Comparison of ENCODE assay signal across 24 cellular contexts in the genomic region with DNA sequence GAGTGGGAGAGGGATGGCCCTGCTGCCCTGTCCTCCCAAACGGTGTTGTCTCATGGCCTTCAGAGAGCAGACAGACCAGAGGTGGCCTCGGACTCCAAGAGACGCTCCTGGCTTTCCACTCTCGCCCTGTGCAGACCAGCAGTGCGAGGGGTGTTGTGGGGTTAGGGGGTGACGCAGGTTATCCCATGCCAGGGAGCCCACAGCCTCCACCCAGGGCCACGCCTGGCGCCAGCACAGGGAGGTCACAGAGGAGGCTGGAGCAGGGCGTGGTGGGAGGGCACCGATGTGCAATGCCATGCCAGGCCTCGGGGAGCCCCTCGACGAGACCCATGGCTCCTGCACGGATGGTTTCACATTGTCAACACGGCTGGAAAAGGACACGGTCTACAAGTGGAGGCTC. TPM values are rescaled to one million over a fixed set of nuclear protein-coding genes. Genes with fewer than 3 reads are reported as not detected.
DNase-seq lines count a peak whose midpoint lies in the region; ATAC-seq and TF ChIP-seq lines count a peak whose summit lies in the region.
"Had no signal": no experiment of that assay in that cellular context is flagged by ENCODE, and none has a peak within 500 bp of the region (broad histone marks: within the 10 kb centered on the region; RNA-seq: fewer than 3 reads in every experiment).

No MANE protein-coding gene starts in this region.

- no peaks in the 10 kb centered on the region for H3K27me3 Mint-ChIP-seq in natural killer cell treated with Interleukin-12 subunit alpha and Interleukin-12 subunit beta and Interleukin-15 and Interleukin-18, amount 100 ng/mL, for 72 hours
- peaks cover 6 to 10% of the 10 kb centered on the region in 2 donors for H3K27me3 Mint-ChIP-seq in natural killer cell (ENCODE audit: low read depth in 2 of 2)
- no peaks in the 10 kb centered on the region for H3K27me3 Mint-ChIP-seq in activated T-helper 17 cell treated with anti-CD3 and anti-CD28 coated beads, Interleukin-2, amount 50 U/mL, for 72 hours
- H3K27me3 Mint-ChIP-seq: CD4-positive, alpha-beta T cell had no signal

- H3K9me3 Mint-ChIP-seq in natural killer cell treated with Interleukin-12 subunit alpha and Interleukin-12 subunit beta and Interleukin-15 and Interleukin-18, amount 100 ng/mL, for 72 hours: no peaks in the 10 kb centered on the region
- H3K9me3 Mint-ChIP-seq in natural killer cell: no peaks in the 10 kb centered on the region
- H3K9me3 Mint-ChIP-seq in activated T-helper 17 cell treated with anti-CD3 and anti-CD28 coated beads, Interleukin-2, amount 50 U/mL, for 72 hours: no peaks in the 10 kb centered on the region
- H3K9me3 Mint-ChIP-seq: CD4-positive, alpha-beta T cell had no signal

- DNase-seq in natural killer cell treated with Interleukin-12 subunit alpha and Interleukin-12 subunit beta and Interleukin-15 and Interleukin-18, amount 100 ng/mL, for 72 hours (ENCODE audit: low spot score): no peak
- DNase-seq in natural killer cell (no peak), esophagus muscularis mucosa (ENCODE audit: extremely low spot score) (no peak), psoas muscle (no peak), SKM-1 treated with dmso at 0.1 percent for 144 hours (lab: John Stamatoyannopoulos, UW; ENCODE audit: unreplicated experiment) (no peak), GM10248 (ENCODE audit: extremely low spot score) (no peak)
- DNase-seq: activated naive CD4-positive, alpha-beta T cell treated with anti-CD3 and anti-CD28 coated beads, Interleukin-2, amount 50 U/mL, for 16 hours; CD4-positive, alpha-beta T cell; DMS53; effector CD8-positive, alpha-beta T cell; GF-D8; GM23248; KBM-7; kidney glomerular epithelial cell; NCI-H187; NCI-H82; OCI-M1; SJCRH30; stimulated activated CD4-positive, alpha-beta T cell treated with anti-CD3 and anti-CD28 coated beads, Interleukin-4, amount 100 ng/mL, for 4 hours had no signal

- no peaks in the 10 kb centered on the region for H3K36me3 Mint-ChIP-seq in natural killer cell treated with Interleukin-12 subunit alpha and Interleukin-12 subunit beta and Interleukin-15 and Interleukin-18, amount 100 ng/mL, for 72 hours
- H3K36me3 Mint-ChIP-seq in natural killer cell: no peaks in the 10 kb centered on the region
- no peaks in the 10 kb centered on the region for H3K36me3 Mint-ChIP-seq in activated T-helper 17 cell treated with anti-CD3 and anti-CD28 coated beads, Interleukin-2, amount 50 U/mL, for 72 hours (ENCODE audit: low read depth)

- no peak overlapping the region for H3K4me3 ChIP-seq in esophagus muscularis mucosa
- H3K4me3 ChIP-seq in psoas muscle: no peak overlapping the region
- H3K4me3 ChIP-seq: GM23248, neural progenitor cell, SJCRH30 had no signal

- no peak for ATAC-seq in natural killer cell treated with Interleukin-12 subunit alpha and Interleukin-12 subunit beta and Interleukin-15 and Interleukin-18, amount 100 ng/mL, for 72 hours
- no peak for ATAC-seq in natural killer cell
- no peak for ATAC-seq in psoas muscle
- no peak for ATAC-seq in activated T-helper 17 cell treated with anti-CD3 and anti-CD28 coated beads, Interleukin-2, amount 50 U/mL, for 72 hours (replicated peaks)
- no peak for ATAC-seq in HG02623 (IDR thresholded peaks at IDR 0.05; ENCODE audit: unreplicated experiment)

- H3K9me3 ChIP-seq in esophagus muscularis mucosa (no peaks in the 10 kb centered on the region), psoas muscle (no peaks in the 10 kb centered on the region)
- H3K9me3 ChIP-seq: SJCRH30 had no signal

- no peak overlapping the region for H3K4me3 Mint-ChIP-seq in natural killer cell treated with Interleukin-12 subunit alpha and Interleukin-12 subunit beta and Interleukin-15 and Interleukin-18, amount 100 ng/mL, for 72 hours
- H3K4me3 Mint-ChIP-seq in natural killer cell: no peak overlapping the region
- H3K4me3 Mint-ChIP-seq in activated T-helper 17 cell treated with anti-CD3 and anti-CD28 coated beads, Interleukin-2, amount 50 U/mL, for 72 hours: no peak overlapping the region
- H3K4me3 Mint-ChIP-seq: CD4-positive, alpha-beta T cell; mesothelial cell of epicardium; neural progenitor cell; T-helper 1 cell treated with Interleukin-12 subunit alpha and Interleukin-12 subunit beta and Interleukin-4 antibody, amounts not matched to agents 30 μg/mL and 1 μg/mL, for 36 hours had no signal

- peaks cover 79% of the 10 kb centered on the region in 2 donors for H3K4me1 Mint-ChIP-seq in natural killer cell treated with Interleukin-12 subunit alpha and Interleukin-12 subunit beta and Interleukin-15 and Interleukin-18, amount 100 ng/mL, for 72 hours (ENCODE audit: low read depth in 2 of 2)
- peaks cover 61 to 73% of the 10 kb centered on the region in 2 donors for H3K4me1 Mint-ChIP-seq in natural killer cell
- peaks cover 32% of the 10 kb centered on the region for H3K4me1 Mint-ChIP-seq in activated T-helper 17 cell treated with anti-CD3 and anti-CD28 coated beads, Interleukin-2, amount 50 U/mL, for 72 hours

- 89% methylated on average over 10 of the region's 16 CpGs for WGBS in esophagus muscularis mucosa
- WGBS in psoas muscle, 3 donors: 94 to 95% (median 94%) methylated on average over 16 of the region's 16 CpGs

- no peak for TF ChIP-seq POLR2A in esophagus muscularis mucosa (IDR thresholded peaks at IDR 0.05; ENCODE audit: low read depth)

- no peak for TF ChIP-seq EP300 in esophagus muscularis mucosa (IDR thresholded peaks at IDR 0.05)

- peak overlapping the region; percentile 73 to 89 (median 86) for H3K27ac ChIP-seq in esophagus muscularis mucosa (replicated peaks in 1 of 4)
- peak overlapping the region; percentile 82 for H3K27ac ChIP-seq in psoas muscle
- H3K27ac ChIP-seq: GM23248, neural progenitor cell, SJCRH30 had no signal

- TF ChIP-seq CTCF in natural killer cell (IDR thresholded peaks at IDR 0.05) (no peak), esophagus muscularis mucosa (IDR thresholded peaks at IDR 0.05) (no peak), psoas muscle (IDR thresholded peaks at IDR 0.05) (no peak), GM10248 (IDR thresholded peaks at IDR 0.05; ENCODE audit: control extremely low read depth, extremely low read depth, low read depth, missing control alignments) (no peak)

- no peaks in the 10 kb centered on the region for H3K27me3 ChIP-seq in esophagus muscularis mucosa
- H3K27me3 ChIP-seq in psoas muscle (ENCODE audit: insufficient read depth in 3 of 3, low read length in 2 of 3): no peaks in the 10 kb centered on the region
- H3K27me3 ChIP-seq: neural progenitor cell, SJCRH30 had no signal

- peak overlapping the region; percentile 91 to 95 for H3K27ac Mint-ChIP-seq in natural killer cell treated with Interleukin-12 subunit alpha and Interleukin-12 subunit beta and Interleukin-15 and Interleukin-18, amount 100 ng/mL, for 72 hours
- H3K27ac Mint-ChIP-seq in natural killer cell: no peak overlapping the region
- no peak overlapping the region for H3K27ac Mint-ChIP-seq in activated T-helper 17 cell treated with anti-CD3 and anti-CD28 coated beads, Interleukin-2, amount 50 U/mL, for 72 hours
- H3K27ac Mint-ChIP-seq: CD4-positive, alpha-beta T cell; mesothelial cell of epicardium; neural progenitor cell; T-helper 1 cell treated with Interleukin-12 subunit alpha and Interleukin-12 subunit beta and Interleukin-4 antibody, amounts not matched to agents 30 μg/mL and 1 μg/mL, for 36 hours had no signal

- POLR2A ChIA-PET in GM10248 (lab: Yijun Ruan, JAX): no interaction called here

- no peaks in the 10 kb centered on the region for H3K36me3 ChIP-seq in esophagus muscularis mucosa
- no peaks in the 10 kb centered on the region for H3K36me3 ChIP-seq in psoas muscle (ENCODE audit: insufficient read depth in 1 of 2, low read depth in 1 of 2)
- H3K36me3 ChIP-seq: neural progenitor cell, SJCRH30 had no signal

- intact Hi-C loops in natural killer cell (cut with micrococcal nuclease): loop anchor here (2.0 to 5.0 kb wide), 2 partner anchors 15 to 32 kb away; no protein-coding TSS in a partner anchor
- intact Hi-C loops in esophagus muscularis mucosa (cut with DNase I): loop anchor here (5.0 kb wide), 1 partner anchor 43 kb away; no protein-coding TSS in a partner anchor
- intact Hi-C loops in psoas muscle (cut with DNase I): loop anchor here (5.0 kb wide), 1 partner anchor 38 kb away; no protein-coding TSS in a partner anchor

- CTCF ChIA-PET in GM10248 (lab: Yijun Ruan, JAX): no interaction called here

- peaks cover 95 to 100% (median 99%) of the 10 kb centered on the region in 4 donors for H3K4me1 ChIP-seq in esophagus muscularis mucosa
- H3K4me1 ChIP-seq in psoas muscle: peaks cover 59% of the 10 kb centered on the region
- H3K4me1 ChIP-seq: SJCRH30 had no signal

RNA-seq across cellular contexts. Expression of a gene that starts 52.1 kb away (rescaled TPM):
- 10 to 100 TPM; 14.8 to 18.6 TPM for total RNA-seq in natural killer cell treated with Interleukin-12 subunit alpha and Interleukin-12 subunit beta and Interleukin-15 and Interleukin-18, amount 100 ng/mL, for 72 hours
- total RNA-seq in natural killer cell (10 to 100 TPM; 12.6 to 38.6 (median 18.6) TPM), esophagus muscularis mucosa (100 to 1,000 TPM; 234 to 301 (median 245) TPM), psoas muscle (10 to 100 TPM; 38.2 to 48.8 (median 42.2) TPM)
- 10 to 100 TPM; 15.1 to 44.3 (median 29.5) TPM for polyA plus RNA-seq in psoas muscle
- 1 to 10 TPM; 4.3 to 5.6 TPM for total RNA-seq in activated T-helper 17 cell treated with anti-CD3 and anti-CD28 coated beads, Interleukin-2, amount 50 U/mL, for 72 hours

Comparison
In these comparisons a context has a peak if more than half of its experiments do, and no peak if none do; other contexts are left out.
1. H3K27ac Mint-ChIP-seq: peak in natural killer cell treated with Interleukin-12 subunit alpha and Interleukin-12 subunit beta and Interleukin-15 and Interleukin-18, amount 100 ng/mL, for 72 hours (2 of 2); none in natural killer cell (0 of 2) and activated T-helper 17 cell treated with anti-CD3 and anti-CD28 coated beads, Interleukin-2, amount 50 U/mL, for 72 hours (single experiment).
2. RNA of a gene that starts 52.1 kb away (total RNA-seq): 234 to 301 TPM in esophagus muscularis mucosa; 38.2 to 48.8 TPM in psoas muscle, 12.6 to 38.6 TPM in natural killer cell, 14.8 to 18.6 TPM in natural killer cell treated with Interleukin-12 subunit alpha and Interleukin-12 subunit beta and Interleukin-15 and Interleukin-18, amount 100 ng/mL, for 72 hours and 4.3 to 5.6 TPM in activated T-helper 17 cell treated with anti-CD3 and anti-CD28 coated beads, Interleukin-2, amount 50 U/mL, for 72 hours; every median in the first group is over 4 times any median in the second.